In the genomic region with DNA sequence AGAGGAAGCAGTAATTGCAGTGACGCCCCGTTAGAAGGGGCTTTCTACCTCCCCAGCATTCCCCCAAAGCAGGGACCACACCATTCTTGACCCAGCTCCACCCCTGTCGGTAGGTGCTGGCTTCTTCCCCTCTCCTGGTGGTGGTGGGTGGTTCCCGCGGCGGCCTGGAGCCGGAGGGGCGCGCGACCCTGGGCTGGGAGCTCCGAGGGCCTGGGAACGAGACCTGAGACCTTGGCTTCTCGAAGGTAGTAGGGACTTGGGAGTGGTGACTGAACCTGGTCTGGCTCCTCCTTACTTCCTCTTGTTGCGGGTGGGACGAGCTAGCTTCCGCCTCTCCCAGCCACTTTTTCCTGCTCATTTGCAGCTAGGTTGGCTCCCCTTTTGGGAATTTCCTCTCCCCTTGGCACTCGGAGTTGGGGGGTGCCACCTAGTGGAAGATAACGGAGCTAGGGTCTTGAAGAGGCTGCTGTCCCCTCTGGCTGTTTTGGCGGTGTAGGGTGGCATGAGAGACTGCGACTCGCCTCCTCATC, we compare ENCODE assay signal across 8 cellular contexts. TPM values are rescaled to one million over a fixed set of nuclear protein-coding genes. Genes with fewer than 3 reads are reported as not detected.
DNase-seq lines count a peak whose midpoint lies in the region; ATAC-seq, FAIRE-seq and TF ChIP-seq lines count a peak whose summit lies in the region.

No MANE protein-coding gene starts in this region.

- POLR2A ChIA-PET in Caco-2 (lab: Charles Lee): interaction anchor here (0.6 to 1.5 kb wide), 4 partner anchors 13 to 160 kb away, joined by 3 to 4 read pairs (median 4); no protein-coding TSS in a partner anchor

- H3K27ac ChIP-seq in duodenal mucosa (ENCODE audit: low read depth, low read length) (peak overlapping the region; percentile 79), left lung (peak overlapping the region; percentile 87 to 98)

- ATAC-seq in GM21576 (IDR thresholded peaks at IDR 0.05; ENCODE audit: unreplicated experiment) (peak; percentile 4), left lung (peak; percentile 61)

- TSS peak; percentile 70 for BruUV-seq in Caco-2 (replicated peaks; lab: Mats Ljungman, UMichigan)

- H3K36me3 ChIP-seq in Caco-2 (ENCODE audit: control insufficient read depth, insufficient read depth, low read length) (no peaks in the 10 kb centered on the region), duodenal mucosa (ENCODE audit: control insufficient read depth in 1 of 2, insufficient read depth in 2 of 2, low read length in 2 of 2) (peaks cover 0 to 19% of the 10 kb centered on the region in 2 donors), left lung (peaks cover 0 to 22% of the 10 kb centered on the region in 2 donors)

- peaks cover 22% of the 10 kb centered on the region for H3K4me1 Mint-ChIP-seq in Caco-2 (ENCODE audit: low read depth, unreplicated experiment)

- no peaks in the 10 kb centered on the region for H3K27me3 ChIP-seq in Caco-2 (replicated peaks; ENCODE audit: control insufficient read depth, insufficient read depth, low read length)
- no peaks in the 10 kb centered on the region for H3K27me3 ChIP-seq in duodenal mucosa (ENCODE audit: control insufficient read depth in 1 of 2, insufficient read depth in 2 of 2, low read length in 2 of 2)
- H3K27me3 ChIP-seq in left lung: no peaks in the 10 kb centered on the region

- peak overlapping the region; percentile 69 for H3K4me3 ChIP-seq in Caco-2 (ENCODE audit: low read depth, low read length)
- peak overlapping the region; percentile 87 to 99 for H3K4me3 ChIP-seq in duodenal mucosa (ENCODE audit: low read depth in 1 of 2, low read length in 2 of 2)
- peak overlapping the region; percentile 66 to 78 for H3K4me3 ChIP-seq in left lung

- no peaks in the 10 kb centered on the region for H3K9me3 Mint-ChIP-seq in Caco-2 (ENCODE audit: unreplicated experiment)

- FAIRE-seq in H54 (lab: Jason Lieb, UNC): no peak

- H3K9me3 ChIP-seq in Caco-2 (no peaks in the 10 kb centered on the region), duodenal mucosa (ENCODE audit: control insufficient read depth in 1 of 2, low read length in 2 of 2) (no peaks in the 10 kb centered on the region), left lung (no peaks in the 10 kb centered on the region)

- TF ChIP-seq CTCF in Caco-2 (IDR thresholded peaks at IDR 0.05; ENCODE audit: insufficient read depth in 1 of 2, low read depth in 1 of 2, low read length in 1 of 2, severe bottlenecking in 1 of 2, unreplicated experiment in 1 of 2): peak; percentile 57 to 69
- peak; percentile 37 to 39 for TF ChIP-seq CTCF in left lung (IDR thresholded peaks at IDR 0.05)

- peak overlapping the region; percentile 90 for H3K4me3 Mint-ChIP-seq in Caco-2 (ENCODE audit: unreplicated experiment)

- peak overlapping the region; percentile 90 for H3K27ac Mint-ChIP-seq in Caco-2 (ENCODE audit: unreplicated experiment)

- H3K27me3 Mint-ChIP-seq in Caco-2 (ENCODE audit: insufficient read depth, unreplicated experiment): peaks cover 3% of the 10 kb centered on the region

- H3K9ac ChIP-seq in duodenal mucosa (ENCODE audit: low read depth in 1 of 2, low read length in 2 of 2): peak overlapping the region; percentile 94 to 98

- CTCF ChIA-PET in Caco-2 (lab: Charles Lee): interaction anchor here (0.6 to 1.9 kb wide), 13 partner anchors 13 to 177 kb away, joined by 3 to 10 read pairs (median 4); a partner anchor contains a TSS

- DNase-seq in Caco-2: peak; percentile 72
- DNase-seq in NCI-H146 (lab: John Stamatoyannopoulos, UW): peak; percentile 74
- peak; percentile 62 for DNase-seq in UCSD-AML1 (lab: John Stamatoyannopoulos, UW; ENCODE audit: unreplicated experiment)
- DNase-seq in left lung: peak in 1 of 2 donors; percentile 63
- peak; percentile 27 for DNase-seq in stimulated activated CD8-positive, alpha-beta memory T cell treated with anti-CD3 and anti-CD28 coated beads, Interleukin-12 subunit alpha, Interleukin-12 subunit beta, amount 100 ng/mL, for 1 hour (ENCODE audit: low read depth)
- DNase-seq in H54 (ENCODE audit: insufficient read length, low spot score): no peak

- H3K4me1 ChIP-seq in Caco-2 (0 out of 2 replicates have a peak, but pooled peaks cover 6% of the 10 kb centered on the region), duodenal mucosa (ENCODE audit: control insufficient read depth in 1 of 2, insufficient read depth in 2 of 2, low read length in 2 of 2) (peaks cover 14 to 26% of the 10 kb centered on the region in 2 donors), left lung (peaks cover 6 to 61% of the 10 kb centered on the region in 2 donors)

- H3K36me3 Mint-ChIP-seq in Caco-2 (ENCODE audit: insufficient read depth, unreplicated experiment): peaks cover 12% of the 10 kb centered on the region

- no peak for TF ChIP-seq POLR2A in H54 (IDR thresholded peaks at IDR 0.05; ENCODE audit: low read depth, low read length)

- intact Hi-C loops in Caco-2 (cut with micrococcal nuclease; ENCODE audit: unreplicated experiment): loop anchor here (1.0 kb wide), 1 partner anchor 14 kb away; no protein-coding TSS in a partner anchor
- intact Hi-C loops in left lung (cut with DNase I): no loop called here

RNA-seq across cellular contexts. Expression of a gene that starts 0.5 kb away (rescaled TPM):
- total RNA-seq in Caco-2 (2022) (167 and 176 TPM in 2 replicates), left lung (100 to 1,000 TPM; 563 to 616 TPM)

RNA-seq across cellular contexts. Expression of a gene that starts 18.1 kb away (rescaled TPM):
- total RNA-seq in Caco-2 (2022): 3.0 and 3.6 TPM in 2 replicates
- total RNA-seq in left lung: 1 to 10 TPM; 1.4 to 4.3 TPM

RNA-seq across cellular contexts. Expression of a gene that starts 20.9 kb away (rescaled TPM):
- total RNA-seq in Caco-2 (2022): 155 and 172 TPM in 2 replicates
- total RNA-seq in left lung: 100 to 1,000 TPM; 120 to 121 TPM

RNA-seq across cellular contexts. Expression of a gene that starts 37.2 kb away (rescaled TPM):
- total RNA-seq in Caco-2 (2022): 0.34 and 0.53 TPM in 2 replicates
- total RNA-seq in left lung: under 1 TPM; 0.08 to 0.38 TPM

RNA-seq across cellular contexts. Expression of a gene that starts 43.9 kb away (rescaled TPM):
- 5.9 and 6.9 TPM in 2 replicates for total RNA-seq in Caco-2 (2022)
- total RNA-seq in left lung: 1 to 10 TPM; 3.2 to 6.7 TPM
